1 cellular context compared by ENCODE assay signal in genomic region chr6:28226460-28226859, GRCh38.
TF ChIP-seq lines count a peak whose summit lies in the region.

No MANE protein-coding gene starts in this region.

TF ChIP-seq in A549, 52 proteins besides CTCF, POLR2A, EP300 and RAD21 (continued from another document):
- TF ChIP-seq REST (IDR thresholded peaks at IDR 0.05) (no peak), POLR2AphosphoS2 (conservative IDR thresholded peaks at IDR 0.05; ENCODE audit: low read length) (no peak), ESRRA (IDR thresholded peaks at IDR 0.05; ENCODE audit: borderline replicate concordance, low read length) (no peak), FOSL2 (IDR thresholded peaks at IDR 0.05) (no peak), FOSL2 (CRISPR knock-in tag; IDR thresholded peaks at IDR 0.05) (no peak), NFE2L2 (conservative IDR thresholded peaks at IDR 0.05; ENCODE audit: low read length) (no peak), NR3C1 (IDR thresholded peaks at IDR 0.05) (no peak), GATA3 (IDR thresholded peaks at IDR 0.05; ENCODE audit: borderline replicate concordance) (no peak)
- TF ChIP-seq, protein P1, sequence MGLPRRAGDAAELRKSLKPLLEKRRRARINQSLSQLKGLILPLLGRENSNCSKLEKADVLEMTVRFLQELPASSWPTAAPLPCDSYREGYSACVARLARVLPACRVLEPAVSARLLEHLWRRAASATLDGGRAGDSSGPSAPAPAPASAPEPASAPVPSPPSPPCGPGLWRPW (IDR thresholded peaks at IDR 0.05), result no peak
